10 cellular contexts compared by ENCODE assay signal in the genomic region with DNA sequence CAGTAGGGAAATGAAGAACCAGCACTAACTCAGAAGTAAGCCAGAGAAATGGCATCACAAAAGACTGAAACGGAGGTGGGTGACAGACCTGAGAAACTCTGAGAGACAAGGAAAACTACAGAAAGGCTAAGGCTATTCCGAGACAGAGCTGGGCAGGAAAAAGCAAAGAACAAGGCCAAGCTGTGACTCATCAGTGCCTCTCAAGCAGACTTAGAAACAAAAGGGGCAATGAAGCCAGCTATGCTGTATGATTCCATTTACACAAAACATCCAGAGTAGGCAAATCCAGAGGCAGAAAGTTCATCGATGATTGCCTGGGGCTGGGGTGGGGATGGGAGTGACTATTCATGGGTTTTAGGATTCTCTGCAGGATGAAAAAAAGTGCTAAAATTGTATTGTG. TPM values are rescaled to one million over a fixed set of nuclear protein-coding genes. Genes with fewer than 3 reads are reported as not detected.
DNase-seq lines count a peak whose midpoint lies in the region; FAIRE-seq and TF ChIP-seq lines count a peak whose summit lies in the region.
"Had no signal": no experiment of that assay in that cellular context is flagged by ENCODE, and none has a peak within 500 bp of the region (broad histone marks: within the 10 kb centered on the region; RNA-seq: fewer than 3 reads in every experiment).

No MANE protein-coding gene starts in this region.

- no TSS peak for BruUV-seq in OCI-LY7 (replicated peaks; lab: Mats Ljungman, UMichigan)

- H3K36me3 ChIP-seq in right atrium auricular region (peaks cover 4% of the 10 kb centered on the region), skeletal muscle satellite cell (ENCODE audit: insufficient read depth, low read length) (no peaks in the 10 kb centered on the region), OCI-LY7 (ENCODE audit: insufficient read depth, low read length) (peaks cover 19% of the 10 kb centered on the region)

- no peak overlapping the region for H3K4me3 ChIP-seq in astrocyte of the cerebellum (ENCODE audit: low read depth, low read length)
- H3K4me3 ChIP-seq in right atrium auricular region = no peak overlapping the region
- H3K4me3 ChIP-seq in skeletal muscle satellite cell (ENCODE audit: low read length) = no peak overlapping the region
- no peak overlapping the region for H3K4me3 ChIP-seq in OCI-LY7 (ENCODE audit: low read depth, low read length, poor library complexity, severe bottlenecking)

- H3K27ac ChIP-seq in right atrium auricular region (peak overlapping the region; percentile 55), OCI-LY7 (ENCODE audit: low read depth, low read length, poor library complexity, severe bottlenecking) (no peak overlapping the region)

- FAIRE-seq in H54 (lab: Jason Lieb, UNC) = peak; percentile 89

- no peak for TF ChIP-seq CTCF in astrocyte of the cerebellum (IDR thresholded peaks at IDR 0.05; ENCODE audit: low read depth, low read length, missing control alignments)
- no peak for TF ChIP-seq CTCF in right atrium auricular region (IDR thresholded peaks at IDR 0.05)
- no peak for TF ChIP-seq CTCF in OCI-LY7 (conservative IDR thresholded peaks at IDR 0.05; ENCODE audit: low read length)

- H4K20me1 ChIP-seq in OCI-LY7 (ENCODE audit: insufficient read depth, low read length) = peaks cover 3% of the 10 kb centered on the region; the same call in 1 of the 2 replicates

- H3K4me1 ChIP-seq in right atrium auricular region (peaks cover 0 to 17% of the 10 kb centered on the region in 2 donors), skeletal muscle satellite cell (ENCODE audit: control insufficient read depth, insufficient read depth, low read length) (peaks cover 11% of the 10 kb centered on the region), OCI-LY7 (ENCODE audit: insufficient read depth, low read length, poor library complexity, severe bottlenecking) (peaks cover 18% of the 10 kb centered on the region)

- CTCF ChIA-PET in OCI-LY7 (lab: Charles Lee; ENCODE audit: unreplicated experiment) = no interaction called here

- H3K9me2 ChIP-seq in OCI-LY7 (ENCODE audit: insufficient read depth, low read length) = no peaks in the 10 kb centered on the region

- intact Hi-C loops in OCI-LY7 (cut with micrococcal nuclease; ENCODE audit: unreplicated experiment) (loop anchor here (10.0 kb wide), 1 partner anchor 244 kb away; no protein-coding TSS in a partner anchor), posterior vena cava (cut with DNase I) (no loop called here)

- no peak overlapping the region for H2AFZ ChIP-seq in OCI-LY7 (ENCODE audit: low read length)

- in situ Hi-C loops in astrocyte of the cerebellum (cut with HindIII; ENCODE audit: low sequenced_read_pairs) = no loop called here

- DNase-seq in H54 (ENCODE audit: insufficient read length, low spot score) (peak; percentile 52), astrocyte of the cerebellum (ENCODE audit: low read depth) (peak; percentile 87), right atrium auricular region (ENCODE audit: low spot score) (peak; percentile 64), OCI-LY7 (ENCODE audit: low spot score) (no peak), SHP77 (lab: John Stamatoyannopoulos, UW) (no peak), posterior vena cava (ENCODE audit: low spot score) (no peak)
- no peak for DNase-seq in stimulated activated CD4-positive, alpha-beta T cell treated with anti-CD3 and anti-CD28 coated beads, Interleukin-2, amount 100 ng/mL, for 24 hours
- DNase-seq: retina, SHP77 treated with DMSO at 0.1 percent for 48 hours had no signal

- peak overlapping the region; percentile 53 for H3K9ac ChIP-seq in skeletal muscle satellite cell (ENCODE audit: low read depth, low read length)

- no peak for TF ChIP-seq POLR2A in H54 (IDR thresholded peaks at IDR 0.05; ENCODE audit: low read depth, low read length)

- H3K4me2 ChIP-seq in skeletal muscle satellite cell (ENCODE audit: low read length) (peak overlapping the region; percentile 60), OCI-LY7 (ENCODE audit: low read length) (no peak overlapping the region)

- H3K79me2 ChIP-seq in OCI-LY7 (ENCODE audit: insufficient read depth, low read depth, low read length) = no peaks in the 10 kb centered on the region

- POLR2A ChIA-PET in OCI-LY7 (lab: Charles Lee) = no interaction called here

- no peaks in the 10 kb centered on the region for H3K9me3 ChIP-seq in right atrium auricular region
- no peaks in the 10 kb centered on the region for H3K9me3 ChIP-seq in skeletal muscle satellite cell (replicated peaks; ENCODE audit: low read length)
- H3K9me3 ChIP-seq in OCI-LY7 (ENCODE audit: low read length) = peaks cover 9% of the 10 kb centered on the region; the same call in 1 of the 2 replicates

- H3K27me3 ChIP-seq in right atrium auricular region (no peaks in the 10 kb centered on the region), skeletal muscle satellite cell (ENCODE audit: control insufficient read depth, insufficient read depth, low read length) (no peaks in the 10 kb centered on the region)

RNA-seq across cellular contexts. Expression of a gene that starts 50.0 kb away (rescaled TPM):
- total RNA-seq in right atrium auricular region = 10 to 100 TPM in 1 of 2 donors, 1 to 10 TPM in 1; 9.8 to 10.8 TPM
- total RNA-seq in skeletal muscle satellite cell (2012; rRNA removed) = 9.6 and 10.9 TPM in 2 replicates
- 12.7 and 14.3 TPM in 2 replicates for total RNA-seq in OCI-LY7 (2014; rRNA removed; shearing (Covaris generic))
- total RNA-seq in OCI-LY7 (2022) = 24.2 and 25.7 TPM in 2 replicates
- 10 to 100 TPM; 21.4 to 23.2 TPM for total RNA-seq in posterior vena cava

Comparison
In these comparisons a context has a peak if more than half of its experiments do, and no peak if none do; other contexts are left out.
1. DNase-seq: peak in H54 (single experiment), astrocyte of the cerebellum (single experiment) and right atrium auricular region (single experiment); none in stimulated activated CD4-positive, alpha-beta T cell treated with anti-CD3 and anti-CD28 coated beads, Interleukin-2, amount 100 ng/mL, for 24 hours (0 of 2), OCI-LY7 (single experiment), SHP77 (0 of 2) and posterior vena cava (single experiment).